In genomic region chr19:31693131-31693700, GRCh38 we compare ENCODE assay signal across 1 cellular context.
TF ChIP-seq lines count a peak whose summit lies in the region.

No MANE protein-coding gene starts in this region.

TF ChIP-seq in H1, 55 proteins besides CTCF, POLR2A, EP300 and RAD21:
- TF ChIP-seq SP1 (IDR thresholded peaks at IDR 0.05; ENCODE audit: low read depth, low read length) = no peak
- no peak for TF ChIP-seq NRF1 (IDR thresholded peaks at IDR 0.05; ENCODE audit: low read depth, low read length)
- no peak for TF ChIP-seq TAF7 (optimal IDR thresholded peaks at IDR 0.05; ENCODE audit: borderline replicate concordance, low read depth, low read length)
- no peak for TF ChIP-seq KDM5A (IDR thresholded peaks at IDR 0.05; ENCODE audit: low read length)
- TF ChIP-seq HDAC6 (IDR thresholded peaks at IDR 0.05; ENCODE audit: low read depth, low read length) = no peak
